In the genomic region with DNA sequence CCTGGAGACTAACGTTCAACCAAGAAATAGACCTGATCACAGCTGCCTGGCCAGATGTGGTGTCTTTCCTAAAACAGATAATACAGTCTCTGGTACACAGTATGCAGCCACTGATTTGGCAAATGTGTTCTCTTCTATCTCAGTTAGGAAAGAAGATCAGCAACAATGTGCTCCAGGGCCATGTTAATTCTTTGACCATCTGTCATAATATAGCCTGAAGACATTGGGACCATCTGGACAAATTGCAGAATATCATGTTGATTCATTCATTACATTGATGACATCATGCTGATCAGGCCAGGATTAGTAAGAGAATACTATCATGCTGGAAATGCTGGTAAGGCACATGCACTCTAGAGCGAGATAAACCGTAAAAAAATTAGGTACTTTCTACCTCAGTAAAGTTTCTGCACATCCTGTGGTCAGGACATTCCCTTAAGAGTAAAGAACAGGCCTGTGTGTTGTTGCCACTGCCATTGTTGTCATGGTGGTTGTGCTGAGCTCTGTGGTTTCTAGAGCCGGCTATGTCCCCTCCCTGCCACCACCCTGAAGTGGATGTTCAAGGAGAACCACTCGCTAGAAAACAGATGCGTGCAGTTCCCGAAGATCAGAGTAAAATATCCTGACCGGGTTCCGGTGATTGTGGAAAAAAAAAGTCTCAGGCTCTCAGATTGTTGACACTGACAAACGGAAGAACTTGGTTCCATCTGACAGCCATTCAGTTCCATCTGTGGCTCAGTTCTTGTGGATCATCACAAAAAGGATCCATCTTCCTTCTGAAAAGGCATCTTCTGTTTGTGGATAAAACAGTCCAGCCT, we compare ENCODE assay signal across 1 cellular context.
TF ChIP-seq lines count a peak whose summit lies in the region.

No MANE protein-coding gene starts in this region.

TF ChIP-seq in K562, 482 proteins besides CTCF, POLR2A, EP300 and RAD21 (continued from another document):
- TF ChIP-seq, protein P1, sequence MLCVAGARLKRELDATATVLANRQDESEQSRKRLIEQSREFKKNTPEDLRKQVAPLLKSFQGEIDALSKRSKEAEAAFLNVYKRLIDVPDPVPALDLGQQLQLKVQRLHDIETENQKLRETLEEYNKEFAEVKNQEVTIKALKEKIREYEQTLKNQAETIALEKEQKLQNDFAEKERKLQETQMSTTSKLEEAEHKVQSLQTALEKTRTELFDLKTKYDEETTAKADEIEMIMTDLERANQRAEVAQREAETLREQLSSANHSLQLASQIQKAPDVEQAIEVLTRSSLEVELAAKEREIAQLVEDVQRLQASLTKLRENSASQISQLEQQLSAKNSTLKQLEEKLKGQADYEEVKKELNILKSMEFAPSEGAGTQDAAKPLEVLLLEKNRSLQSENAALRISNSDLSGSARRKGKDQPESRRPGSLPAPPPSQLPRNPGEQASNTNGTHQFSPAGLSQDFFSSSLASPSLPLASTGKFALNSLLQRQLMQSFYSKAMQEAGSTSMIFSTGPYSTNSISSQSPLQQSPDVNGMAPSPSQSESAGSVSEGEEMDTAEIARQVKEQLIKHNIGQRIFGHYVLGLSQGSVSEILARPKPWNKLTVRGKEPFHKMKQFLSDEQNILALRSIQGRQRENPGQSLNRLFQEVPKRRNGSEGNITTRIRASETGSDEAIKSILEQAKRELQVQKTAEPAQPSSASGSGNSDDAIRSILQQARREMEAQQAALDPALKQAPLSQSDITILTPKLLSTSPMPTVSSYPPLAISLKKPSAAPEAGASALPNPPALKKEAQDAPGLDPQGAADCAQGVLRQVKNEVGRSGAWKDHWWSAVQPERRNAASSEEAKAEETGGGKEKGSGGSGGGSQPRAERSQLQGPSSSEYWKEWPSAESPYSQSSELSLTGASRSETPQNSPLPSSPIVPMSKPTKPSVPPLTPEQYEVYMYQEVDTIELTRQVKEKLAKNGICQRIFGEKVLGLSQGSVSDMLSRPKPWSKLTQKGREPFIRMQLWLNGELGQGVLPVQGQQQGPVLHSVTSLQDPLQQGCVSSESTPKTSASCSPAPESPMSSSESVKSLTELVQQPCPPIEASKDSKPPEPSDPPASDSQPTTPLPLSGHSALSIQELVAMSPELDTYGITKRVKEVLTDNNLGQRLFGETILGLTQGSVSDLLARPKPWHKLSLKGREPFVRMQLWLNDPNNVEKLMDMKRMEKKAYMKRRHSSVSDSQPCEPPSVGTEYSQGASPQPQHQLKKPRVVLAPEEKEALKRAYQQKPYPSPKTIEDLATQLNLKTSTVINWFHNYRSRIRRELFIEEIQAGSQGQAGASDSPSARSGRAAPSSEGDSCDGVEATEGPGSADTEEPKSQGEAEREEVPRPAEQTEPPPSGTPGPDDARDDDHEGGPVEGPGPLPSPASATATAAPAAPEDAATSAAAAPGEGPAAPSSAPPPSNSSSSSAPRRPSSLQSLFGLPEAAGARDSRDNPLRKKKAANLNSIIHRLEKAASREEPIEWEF (CRISPR knock-in tag; IDR thresholded peaks at IDR 0.05): no peak
- TF ChIP-seq KAT2B (IDR thresholded peaks at IDR 0.05; ENCODE audit: low read depth, low read length): no peak
- TF ChIP-seq TCFL5 (CRISPR knock-in tag; conservative IDR thresholded peaks at IDR 0.05): no peak
- peak; percentile 27; the same call in 1 of the 2 replicates for TF ChIP-seq CBFA2T3 (IDR thresholded peaks at IDR 0.05)
- no peak for TF ChIP-seq ZNF584 (CRISPR knock-in tag; IDR thresholded peaks at IDR 0.05; ENCODE audit: low read depth)
- TF ChIP-seq ZNF347 (CRISPR knock-in tag; IDR thresholded peaks at IDR 0.05; ENCODE audit: low read depth): no peak
- TF ChIP-seq, protein P2, sequence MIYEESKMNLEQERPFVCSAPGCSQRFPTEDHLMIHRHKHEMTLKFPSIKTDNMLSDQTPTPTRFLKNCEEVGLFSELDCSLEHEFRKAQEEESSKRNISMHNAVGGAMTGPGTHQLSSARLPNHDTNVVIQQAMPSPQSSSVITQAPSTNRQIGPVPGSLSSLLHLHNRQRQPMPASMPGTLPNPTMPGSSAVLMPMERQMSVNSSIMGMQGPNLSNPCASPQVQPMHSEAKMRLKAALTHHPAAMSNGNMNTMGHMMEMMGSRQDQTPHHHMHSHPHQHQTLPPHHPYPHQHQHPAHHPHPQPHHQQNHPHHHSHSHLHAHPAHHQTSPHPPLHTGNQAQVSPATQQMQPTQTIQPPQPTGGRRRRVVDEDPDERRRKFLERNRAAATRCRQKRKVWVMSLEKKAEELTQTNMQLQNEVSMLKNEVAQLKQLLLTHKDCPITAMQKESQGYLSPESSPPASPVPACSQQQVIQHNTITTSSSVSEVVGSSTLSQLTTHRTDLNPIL (CRISPR knock-in tag; IDR thresholded peaks at IDR 0.05): no peak
- no peak for TF ChIP-seq SP2 (IDR thresholded peaks at IDR 0.05; ENCODE audit: extremely low read depth, low read depth, low read length, poor library complexity, severe bottlenecking)
- TF ChIP-seq, protein P3, sequence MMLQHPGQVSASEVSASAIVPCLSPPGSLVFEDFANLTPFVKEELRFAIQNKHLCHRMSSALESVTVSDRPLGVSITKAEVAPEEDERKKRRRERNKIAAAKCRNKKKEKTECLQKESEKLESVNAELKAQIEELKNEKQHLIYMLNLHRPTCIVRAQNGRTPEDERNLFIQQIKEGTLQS (IDR thresholded peaks at IDR 0.05): peak; percentile 71
- TF ChIP-seq, protein P3 (CRISPR knock-in tag; conservative IDR thresholded peaks at IDR 0.05): no peak
- no peak for TF ChIP-seq RBFOX2 (IDR thresholded peaks at IDR 0.05; ENCODE audit: low read depth, low read length)
- TF ChIP-seq, protein P4, sequence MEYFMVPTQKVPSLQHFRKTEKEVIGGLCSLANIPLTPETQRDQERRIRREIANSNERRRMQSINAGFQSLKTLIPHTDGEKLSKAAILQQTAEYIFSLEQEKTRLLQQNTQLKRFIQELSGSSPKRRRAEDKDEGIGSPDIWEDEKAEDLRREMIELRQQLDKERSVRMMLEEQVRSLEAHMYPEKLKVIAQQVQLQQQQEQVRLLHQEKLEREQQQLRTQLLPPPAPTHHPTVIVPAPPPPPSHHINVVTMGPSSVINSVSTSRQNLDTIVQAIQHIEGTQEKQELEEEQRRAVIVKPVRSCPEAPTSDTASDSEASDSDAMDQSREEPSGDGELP (CRISPR knock-in tag; IDR thresholded peaks at IDR 0.05; ENCODE audit: borderline replicate concordance): no peak
- no peak for TF ChIP-seq ZNF707 (CRISPR knock-in tag; conservative IDR thresholded peaks at IDR 0.05)
